In genomic region chr1:153960206-153960605, GRCh38 we compare ENCODE assay signal across 13 cellular contexts. TPM values are rescaled to one million over a fixed set of nuclear protein-coding genes. Genes with fewer than 3 reads are reported as not detected.
A peak's percentile ranks its signal among the peaks of the same experiment; 100 is the strongest.
DNase-seq lines count a peak whose midpoint lies in the region; ATAC-seq and TF ChIP-seq lines count a peak whose summit lies in the region.
"Had no signal": no experiment of that assay in that cellular context is flagged by ENCODE, and none has a peak within 500 bp of the region (broad histone marks: within the 10 kb centered on the region; RNA-seq: fewer than 3 reads in every experiment).

No MANE protein-coding gene starts in this region.

- no peak for DNase-seq in CD8-positive, alpha-beta T cell
- DNase-seq in activated T-helper 1 cell treated with anti-CD3 and anti-CD28 coated beads, Interleukin-12 subunit alpha, Interleukin-12 subunit beta, Interleukin-2, Interleukin-4 antibody, amounts not matched to agents 30 ng/mL and 10 ng/mL and 1 ng/mL, durations not matched to agents 14 hours and 24 hours and 36 hours (ENCODE audit: low spot score): no peak
- DNase-seq in caudate nucleus (lab: John Stamatoyannopoulos, UW) (no peak), LoVo (ENCODE audit: low spot score) (no peak)
- no peak for DNase-seq in effector memory CD8-positive, alpha-beta T cell
- DNase-seq: activated CD4-positive, alpha-beta T cell treated with anti-CD3 and anti-CD28 coated beads, Interleukin-2, amount 50 U/mL, for 48 hours; NCI-H1417; NCI-H524; retina had no signal

- intact Hi-C loops in CD8-positive, alpha-beta T cell (cut with DNase I, micrococcal nuclease): no loop called here
- intact Hi-C loops in activated T-helper 1 cell treated with anti-CD3 and anti-CD28 coated beads, Interleukin-12 subunit alpha, Interleukin-12 subunit beta, Interleukin-2, Interleukin-4 antibody, amounts not matched to agents 30 ng/mL and 10 ng/mL and 1 ng/mL, durations not matched to agents 14 hours and 24 hours and 36 hours (cut with micrococcal nuclease): loop anchor here (10.0 kb wide), 1 partner anchor 415 kb away; the partner anchor contains the start of genes S100A3, S100A4 and S100A5

- H3K4me3 Mint-ChIP-seq in CD8-positive, alpha-beta T cell: no peak overlapping the region
- H3K4me3 Mint-ChIP-seq in activated T-helper 1 cell treated with anti-CD3 and anti-CD28 coated beads, Interleukin-12 subunit alpha, Interleukin-12 subunit beta, Interleukin-2, Interleukin-4 antibody, amounts not matched to agents 30 ng/mL and 10 ng/mL and 1 ng/mL, durations not matched to agents 14 hours and 24 hours and 36 hours: peak overlapping the region; percentile 85
- H3K4me3 Mint-ChIP-seq in effector memory CD8-positive, alpha-beta T cell: no peak overlapping the region
- H3K4me3 Mint-ChIP-seq: activated naive CD4-positive, alpha-beta T cell treated with anti-CD3 and anti-CD28 coated beads, Interleukin-2, amount 50 U/mL, for 24 hours had no signal

- H3K27me3 ChIP-seq in CD8-positive, alpha-beta T cell (ENCODE audit: insufficient read depth, low read length): no peaks in the 10 kb centered on the region
- H3K27me3 ChIP-seq in neutrophil: no peaks in the 10 kb centered on the region

- peak overlapping the region; percentile 61 for H3K27ac Mint-ChIP-seq in CD8-positive, alpha-beta T cell
- H3K27ac Mint-ChIP-seq in activated T-helper 1 cell treated with anti-CD3 and anti-CD28 coated beads, Interleukin-12 subunit alpha, Interleukin-12 subunit beta, Interleukin-2, Interleukin-4 antibody, amounts not matched to agents 30 ng/mL and 10 ng/mL and 1 ng/mL, durations not matched to agents 14 hours and 24 hours and 36 hours: no peak overlapping the region
- H3K27ac Mint-ChIP-seq in effector memory CD8-positive, alpha-beta T cell: no peak overlapping the region
- H3K27ac Mint-ChIP-seq: activated naive CD4-positive, alpha-beta T cell treated with anti-CD3 and anti-CD28 coated beads, Interleukin-2, amount 50 U/mL, for 24 hours had no signal

- POLR2A ChIA-PET in CD8-positive, alpha-beta T cell (lab: Charles Lee): no interaction called here

- no peaks in the 10 kb centered on the region for H3K36me3 ChIP-seq in CD8-positive, alpha-beta T cell (ENCODE audit: insufficient read depth, low read length)
- peaks cover 8% of the 10 kb centered on the region for H3K36me3 ChIP-seq in neutrophil

- TF ChIP-seq CTCF in CD8-positive, alpha-beta T cell (IDR thresholded peaks at IDR 0.05): no peak
- no peak for TF ChIP-seq CTCF in neutrophil (IDR thresholded peaks at IDR 0.05)

- no peaks in the 10 kb centered on the region for H3K27me3 Mint-ChIP-seq in CD8-positive, alpha-beta T cell (ENCODE audit: low read depth)
- no peaks in the 10 kb centered on the region for H3K27me3 Mint-ChIP-seq in activated T-helper 1 cell treated with anti-CD3 and anti-CD28 coated beads, Interleukin-12 subunit alpha, Interleukin-12 subunit beta, Interleukin-2, Interleukin-4 antibody, amounts not matched to agents 30 ng/mL and 10 ng/mL and 1 ng/mL, durations not matched to agents 14 hours and 24 hours and 36 hours (ENCODE audit: insufficient read depth)
- H3K27me3 Mint-ChIP-seq in effector memory CD8-positive, alpha-beta T cell: no peaks in the 10 kb centered on the region
- H3K27me3 Mint-ChIP-seq: activated naive CD4-positive, alpha-beta T cell treated with anti-CD3 and anti-CD28 coated beads, Interleukin-2, amount 50 U/mL, for 24 hours had no signal

- peaks cover 51% of the 10 kb centered on the region for H3K4me1 ChIP-seq in CD8-positive, alpha-beta T cell (ENCODE audit: insufficient read depth, low read length)
- peaks cover 51 to 62% of the 10 kb centered on the region in 2 experiments for H3K4me1 ChIP-seq in neutrophil (ENCODE audit: control insufficient read depth in 1 of 2, insufficient read depth in 1 of 2, low read depth in 1 of 2, low read length in 1 of 2)

- no peaks in the 10 kb centered on the region for H3K9me3 Mint-ChIP-seq in CD8-positive, alpha-beta T cell
- no peaks in the 10 kb centered on the region for H3K9me3 Mint-ChIP-seq in activated T-helper 1 cell treated with anti-CD3 and anti-CD28 coated beads, Interleukin-12 subunit alpha, Interleukin-12 subunit beta, Interleukin-2, Interleukin-4 antibody, amounts not matched to agents 30 ng/mL and 10 ng/mL and 1 ng/mL, durations not matched to agents 14 hours and 24 hours and 36 hours
- H3K9me3 Mint-ChIP-seq in effector memory CD8-positive, alpha-beta T cell: no peaks in the 10 kb centered on the region
- H3K9me3 Mint-ChIP-seq: activated naive CD4-positive, alpha-beta T cell treated with anti-CD3 and anti-CD28 coated beads, Interleukin-2, amount 50 U/mL, for 24 hours; mesothelial cell of epicardium; T-helper 1 cell treated with Interleukin-12 subunit alpha and Interleukin-12 subunit beta and Interleukin-4 antibody, amounts not matched to agents 30 μg/mL and 1 μg/mL, for 36 hours had no signal

- CTCF ChIA-PET in CD8-positive, alpha-beta T cell (lab: Charles Lee): interaction anchor here (1.5 kb wide), 1 partner anchor 26 kb away, joined by 4 read pairs; the partner anchor contains the start of gene RAB13

- peaks cover 26% of the 10 kb centered on the region for H3K36me3 Mint-ChIP-seq in CD8-positive, alpha-beta T cell
- H3K36me3 Mint-ChIP-seq in activated T-helper 1 cell treated with anti-CD3 and anti-CD28 coated beads, Interleukin-12 subunit alpha, Interleukin-12 subunit beta, Interleukin-2, Interleukin-4 antibody, amounts not matched to agents 30 ng/mL and 10 ng/mL and 1 ng/mL, durations not matched to agents 14 hours and 24 hours and 36 hours (ENCODE audit: low read depth): peaks cover 13% of the 10 kb centered on the region
- peaks cover 9% of the 10 kb centered on the region for H3K36me3 Mint-ChIP-seq in effector memory CD8-positive, alpha-beta T cell (ENCODE audit: insufficient read depth)

- peaks cover 58% of the 10 kb centered on the region for H3K4me1 Mint-ChIP-seq in CD8-positive, alpha-beta T cell (ENCODE audit: low read depth)
- H3K4me1 Mint-ChIP-seq in activated T-helper 1 cell treated with anti-CD3 and anti-CD28 coated beads, Interleukin-12 subunit alpha, Interleukin-12 subunit beta, Interleukin-2, Interleukin-4 antibody, amounts not matched to agents 30 ng/mL and 10 ng/mL and 1 ng/mL, durations not matched to agents 14 hours and 24 hours and 36 hours (ENCODE audit: low read depth): peaks cover 63% of the 10 kb centered on the region
- peaks cover 40 to 46% of the 10 kb centered on the region in 2 donors for H3K4me1 Mint-ChIP-seq in effector memory CD8-positive, alpha-beta T cell (ENCODE audit: low read depth in 2 of 2)

- no peak overlapping the region for H3K4me3 ChIP-seq in CD8-positive, alpha-beta T cell (ENCODE audit: low read depth, low read length)
- no peak overlapping the region for H3K4me3 ChIP-seq in neutrophil (ENCODE audit: low read depth in 1 of 2, low read length in 1 of 2)

- no peak for ATAC-seq in CD8-positive, alpha-beta T cell
- ATAC-seq in effector memory CD8-positive, alpha-beta T cell (replicated peaks): no peak

- no peaks in the 10 kb centered on the region for H3K9me3 ChIP-seq in CD8-positive, alpha-beta T cell (ENCODE audit: low read length)
- no peaks in the 10 kb centered on the region for H3K9me3 ChIP-seq in neutrophil

- no peak overlapping the region for H3K27ac ChIP-seq in CD8-positive, alpha-beta T cell (ENCODE audit: low read depth, low read length)
- H3K27ac ChIP-seq in neutrophil (peak overlapping the region; percentile 17), caudate nucleus (ENCODE audit: low read depth, low read length) (no peak overlapping the region)

RNA-seq across cellular contexts. Expression of gene CRTC2, which starts 1.8 kb away (rescaled TPM):
- 100 to 1,000 TPM; 169 to 201 TPM for total RNA-seq in CD8-positive, alpha-beta T cell
- 62.8 and 76.4 TPM in 2 replicates for total RNA-seq in activated T-helper 1 cell treated with anti-CD3 and anti-CD28 coated beads, Interleukin-12 subunit alpha, Interleukin-12 subunit beta, Interleukin-2, Interleukin-4 antibody, amounts not matched to agents 30 ng/mL and 10 ng/mL and 1 ng/mL, durations not matched to agents 14 hours and 24 hours and 36 hours

RNA-seq across cellular contexts. Expression of gene SLC39A1, which starts 3.1 kb away (rescaled TPM):
- 1 to 10 TPM; 7.2 to 7.7 TPM for total RNA-seq in CD8-positive, alpha-beta T cell
- total RNA-seq in activated T-helper 1 cell treated with anti-CD3 and anti-CD28 coated beads, Interleukin-12 subunit alpha, Interleukin-12 subunit beta, Interleukin-2, Interleukin-4 antibody, amounts not matched to agents 30 ng/mL and 10 ng/mL and 1 ng/mL, durations not matched to agents 14 hours and 24 hours and 36 hours: 75.4 and 76.1 TPM in 2 replicates

RNA-seq across cellular contexts. Expression of gene CREB3L4, which starts 7.5 kb away (rescaled TPM):
- 1 to 10 TPM; 3.0 to 3.7 TPM for total RNA-seq in CD8-positive, alpha-beta T cell
- total RNA-seq in activated T-helper 1 cell treated with anti-CD3 and anti-CD28 coated beads, Interleukin-12 subunit alpha, Interleukin-12 subunit beta, Interleukin-2, Interleukin-4 antibody, amounts not matched to agents 30 ng/mL and 10 ng/mL and 1 ng/mL, durations not matched to agents 14 hours and 24 hours and 36 hours: 8.1 and 9.8 TPM in 2 replicates

RNA-seq across cellular contexts. Expression of gene DENND4B, which starts 13.7 kb away (rescaled TPM):
- 10 to 100 TPM; 87.2 to 91.3 TPM for total RNA-seq in CD8-positive, alpha-beta T cell
- 128 and 133 TPM in 2 replicates for total RNA-seq in activated T-helper 1 cell treated with anti-CD3 and anti-CD28 coated beads, Interleukin-12 subunit alpha, Interleukin-12 subunit beta, Interleukin-2, Interleukin-4 antibody, amounts not matched to agents 30 ng/mL and 10 ng/mL and 1 ng/mL, durations not matched to agents 14 hours and 24 hours and 36 hours

RNA-seq across cellular contexts. Expression of gene JTB, which starts 17.3 kb away (rescaled TPM):
- total RNA-seq in CD8-positive, alpha-beta T cell: 10 to 100 TPM; 90.4 to 91.1 TPM
- total RNA-seq in activated T-helper 1 cell treated with anti-CD3 and anti-CD28 coated beads, Interleukin-12 subunit alpha, Interleukin-12 subunit beta, Interleukin-2, Interleukin-4 antibody, amounts not matched to agents 30 ng/mL and 10 ng/mL and 1 ng/mL, durations not matched to agents 14 hours and 24 hours and 36 hours: 198 and 213 TPM in 2 replicates
